In genomic region chr9:96686638-96687335, GRCh38 we compare ENCODE assay signal across 8 cellular contexts. TPM values are rescaled to one million over a fixed set of nuclear protein-coding genes. Genes with fewer than 3 reads are reported as not detected.
DNase-seq lines count a peak whose midpoint lies in the region; ATAC-seq, FAIRE-seq and TF ChIP-seq lines count a peak whose summit lies in the region.

No MANE protein-coding gene starts in this region.

- H3K4me1 ChIP-seq in CD4-positive, alpha-beta memory T cell (ENCODE audit: insufficient read depth, low read length) = no peaks in the 10 kb centered on the region
- no peaks in the 10 kb centered on the region for H3K4me1 ChIP-seq in endothelial cell of umbilical vein (ENCODE audit: control insufficient read depth, extremely low read depth, insufficient read depth, low read length)

- no peaks in the 10 kb centered on the region for H3K9me3 ChIP-seq in CD4-positive, alpha-beta memory T cell (ENCODE audit: control insufficient read depth in 1 of 2, low read length in 2 of 2)
- no peaks in the 10 kb centered on the region for H3K9me3 ChIP-seq in endothelial cell of umbilical vein (replicated peaks; ENCODE audit: control insufficient read depth, insufficient read depth, low read length)

- peak overlapping the region; percentile 54 to 88 (median 82) for H3K27ac Mint-ChIP-seq in CD4-positive, alpha-beta memory T cell

- ATAC-seq in GM18505 (IDR thresholded peaks at IDR 0.05; ENCODE audit: unreplicated experiment) = no peak

- FAIRE-seq in endothelial cell of umbilical vein (lab: Jason Lieb, UNC) = peak; percentile 79

- peaks cover 0 to 17% (median 10%) of the 10 kb centered on the region in 4 donors for H3K4me1 Mint-ChIP-seq in CD4-positive, alpha-beta memory T cell

- CTCF ChIA-PET in CD4-positive, alpha-beta memory T cell (lab: Charles Lee; ENCODE audit: partially characterized antibody) = interaction anchor here (0.7 to 1.5 kb wide), 4 partner anchors 11 to 369 kb away, joined by 3 to 6 read pairs (median 3); partner anchors contain the start of gene ZNF782
- CTCF ChIA-PET in endothelial cell of umbilical vein (lab: Charles Lee) = interaction anchor here (0.8 to 1.6 kb wide), 4 partner anchors 12 to 431 kb away, joined by 3 to 7 read pairs (median 4); partner anchors contain the start of gene ZNF782

- dilution Hi-C loops in endothelial cell of umbilical vein (cut with MboI; ENCODE audit: extremely low pct_ligation_motif_present, low sequenced_read_pairs) = no loop called here

- H2AFZ ChIP-seq in endothelial cell of umbilical vein (ENCODE audit: low read depth, low read length) = peak overlapping the region; percentile 63

- no TSS peak for BruUV-seq in endothelial cell of umbilical vein (replicated peaks; lab: Mats Ljungman, UMichigan)

- peaks cover 0 to 3% (median under 1%) of the 10 kb centered on the region in 8 donors for H3K9me3 Mint-ChIP-seq in CD4-positive, alpha-beta memory T cell

- H3K27me3 Mint-ChIP-seq in CD4-positive, alpha-beta memory T cell = peaks cover 0 to 5% of the 10 kb centered on the region in 2 donors

- POLR2A ChIA-PET in CD4-positive, alpha-beta memory T cell (lab: Charles Lee; ENCODE audit: partially characterized antibody) = interaction anchor here (0.8 to 0.9 kb wide), 2 partner anchors 32 to 168 kb away, joined by 3 to 4 read pairs; partner anchors contain the start of gene ZNF782
- POLR2A ChIA-PET in endothelial cell of umbilical vein (lab: Charles Lee) = no interaction called here

- H3K4me2 ChIP-seq in endothelial cell of umbilical vein (ENCODE audit: insufficient read depth, low read length) = peak overlapping the region; percentile 54

- H3K9ac ChIP-seq in endothelial cell of umbilical vein (replicated peaks; ENCODE audit: extremely low read depth, insufficient read depth, low read length) = no peak overlapping the region

- TF ChIP-seq POLR2A in endothelial cell of umbilical vein (IDR thresholded peaks at IDR 0.05; ENCODE audit: low read depth, low read length) (no peak), GM18505 (IDR thresholded peaks at IDR 0.05; ENCODE audit: borderline replicate concordance, extremely low read depth, insufficient read depth, insufficient read length) (no peak)

- no peaks in the 10 kb centered on the region for H3K27me3 ChIP-seq in CD4-positive, alpha-beta memory T cell (ENCODE audit: insufficient read depth, low read length)
- peaks cover 2 to 3% of the 10 kb centered on the region in 2 experiments for H3K27me3 ChIP-seq in endothelial cell of umbilical vein (ENCODE audit: control insufficient read depth in 2 of 2, insufficient read depth in 2 of 2, low read length in 2 of 2)

- no peaks in the 10 kb centered on the region for H4K20me1 ChIP-seq in endothelial cell of umbilical vein (replicated peaks; ENCODE audit: control insufficient read depth, extremely low read depth, insufficient read depth, low read length)

- peak overlapping the region; percentile 36 for H3K27ac ChIP-seq in CD4-positive, alpha-beta memory T cell (ENCODE audit: low read depth, low read length)
- H3K27ac ChIP-seq in endothelial cell of umbilical vein (ENCODE audit: insufficient read depth, low read depth, low read length) = no peak overlapping the region

- H3K4me3 ChIP-seq in CD4-positive, alpha-beta memory T cell (ENCODE audit: low read length in 2 of 2) = peak overlapping the region in 1 of 2 donors; percentile 50
- peak overlapping the region in 1 of 3 experiments; percentile 26 for H3K4me3 ChIP-seq in endothelial cell of umbilical vein (replicated peaks in 1 of 3; ENCODE audit: insufficient read depth in 1 of 3, low read depth in 1 of 3, low read length in 3 of 3)

- peak overlapping the region; percentile 72 to 91 (median 88) for H3K4me3 Mint-ChIP-seq in CD4-positive, alpha-beta memory T cell

- intact Hi-C loops in CD4-positive, alpha-beta memory T cell (cut with micrococcal nuclease) = loop anchor here (1.0 to 2.0 kb wide), 3 partner anchors 31 to 726 kb away; partner anchors contain the start of genes PRXL2C, TDRD7 and ZNF510
- intact Hi-C loops in endothelial cell of umbilical vein (cut with micrococcal nuclease) = loop anchor here (1.0 to 5.0 kb wide), 2 partner anchors 91 to 168 kb away; partner anchors contain the start of genes ZNF510 and ZNF782

- H3K9me1 ChIP-seq in endothelial cell of umbilical vein (replicated peaks; ENCODE audit: control insufficient read depth, extremely low read depth, insufficient read depth, low read length) = no peaks in the 10 kb centered on the region

- no peaks in the 10 kb centered on the region for H3K36me3 ChIP-seq in CD4-positive, alpha-beta memory T cell (ENCODE audit: insufficient read depth, low read length)
- H3K36me3 ChIP-seq in endothelial cell of umbilical vein (ENCODE audit: control insufficient read depth in 2 of 2, extremely low read depth in 1 of 2, insufficient read depth in 2 of 2, low read length in 2 of 2) = no peaks in the 10 kb centered on the region

- TF ChIP-seq CTCF in endothelial cell of umbilical vein (IDR thresholded peaks at IDR 0.05; ENCODE audit: extremely low read depth in 1 of 2, insufficient read depth in 1 of 2, low read depth in 1 of 2, low read length in 2 of 2) = peak; percentile 59 to 76

- peaks cover 0 to 1% of the 10 kb centered on the region in 2 donors for H3K36me3 Mint-ChIP-seq in CD4-positive, alpha-beta memory T cell

- H3K79me2 ChIP-seq in endothelial cell of umbilical vein (ENCODE audit: control insufficient read depth, insufficient read depth, low read length) = no peaks in the 10 kb centered on the region

- DNase-seq in CD4-positive, alpha-beta memory T cell = peak; percentile 61 to 89 (median 81)
- DNase-seq in NCI-H1930 (lab: John Stamatoyannopoulos, UW) (peak; percentile 81 to 83), activated T-cell treated with anti-CD3 and anti-CD28 coated beads for 1 hour (ENCODE audit: low read depth) (peak; percentile 45), endothelial cell of umbilical vein (ENCODE audit: low read depth, low spot score) (peak; percentile 65), mesenteric fat pad (ENCODE audit: low spot score) (peak; percentile 93)
- peak; percentile 33 to 54 (median 48) for DNase-seq in stimulated activated CD4-positive, alpha-beta T cell treated with anti-CD3 and anti-CD28 coated beads, TNF-alpha, amount 100 ng/mL, for 4 hours (ENCODE audit: low read depth in 3 of 3)
- DNase-seq in NK-92 treated with Interleukin-12 subunit alpha and Interleukin-12 subunit beta, amount 100 ng/mL, for 24 hours (lab: John Stamatoyannopoulos, UW) = no peak

TF ChIP-seq in endothelial cell of umbilical vein, 7 proteins besides CTCF, POLR2A, EP300 and RAD21:
- peak; percentile 25 for TF ChIP-seq POLR2AphosphoS5 (IDR thresholded peaks at IDR 0.05; ENCODE audit: insufficient read depth, low read depth, low read length)
- no peak for TF ChIP-seq MYC (IDR thresholded peaks at IDR 0.05; ENCODE audit: low read depth, low read length)
- TF ChIP-seq EZH2 (IDR thresholded peaks at IDR 0.05; ENCODE audit: borderline replicate concordance, low read depth, low read length, severe bottlenecking) = no peak

RNA-seq across cellular contexts. Expression of gene PRXL2C, which starts 31.7 kb away (rescaled TPM):
- total RNA-seq in CD4-positive, alpha-beta memory T cell = 10 to 100 TPM; 11.5 to 12.4 TPM
- 10 to 100 TPM; 10.7 to 13.8 TPM for polyA plus RNA-seq in CD4-positive, alpha-beta memory T cell
- total RNA-seq in endothelial cell of umbilical vein = 14.5 and 14.7 TPM in 2 replicates
- polyA plus RNA-seq in endothelial cell of umbilical vein = 5.3 and 5.4 TPM in 2 replicates
- 5.4 and 5.9 TPM in 2 replicates for polyA plus RNA-seq in endothelial cell of umbilical vein (2011; cell fraction: cytosol; rRNA removed)
- 1.9 and 2.6 TPM in 2 replicates for polyA plus RNA-seq in endothelial cell of umbilical vein (2011; cell fraction: nucleus; rRNA removed)
- polyA plus RNA-seq in endothelial cell of umbilical vein (2012) = 8.0 and 11.4 TPM in 2 replicates
- polyA minus RNA-seq in endothelial cell of umbilical vein = 4.9 and 6.1 TPM in 2 replicates
- polyA minus RNA-seq in endothelial cell of umbilical vein (2011; cell fraction: cytosol; rRNA and poly(A)+ RNA removed) = 6.5 TPM
- 3.7 and 8.3 TPM in 2 replicates for polyA minus RNA-seq in endothelial cell of umbilical vein (2011; cell fraction: nucleus; rRNA and poly(A)+ RNA removed)
- 37.0 TPM for total RNA-seq in mesenteric fat pad
